Comparison of ENCODE assay signal across 9 cellular contexts in genomic region chr5:150503977-150504620, GRCh38. TPM values are rescaled to one million over a fixed set of nuclear protein-coding genes. Genes with fewer than 3 reads are reported as not detected.
DNase-seq lines count a peak whose midpoint lies in the region; ATAC-seq and TF ChIP-seq lines count a peak whose summit lies in the region.
"Had no signal": no experiment of that assay in that cellular context is flagged by ENCODE, and none has a peak within 500 bp of the region (broad histone marks: within the 10 kb centered on the region; RNA-seq: fewer than 3 reads in every experiment).

No MANE protein-coding gene starts in this region.

- H3K27ac ChIP-seq in ascending aorta: peak overlapping the region; percentile 86 to 91
- H3K27ac ChIP-seq in skeletal muscle tissue (ENCODE audit: low read depth, low read length): peak overlapping the region; percentile 83

- H3K36me3 ChIP-seq in ascending aorta (no peaks in the 10 kb centered on the region), skeletal muscle tissue (ENCODE audit: control insufficient read depth in 3 of 3, insufficient read depth in 3 of 3, low read length in 3 of 3) (no peaks in the 10 kb centered on the region)

- H3K4me1 ChIP-seq in ascending aorta: peaks cover 25 to 94% of the 10 kb centered on the region in 2 donors
- H3K4me1 ChIP-seq in skeletal muscle tissue (ENCODE audit: control insufficient read depth in 3 of 3, insufficient read depth in 3 of 3, low read length in 3 of 3): peaks cover 97 to 100% (median 99%) of the 10 kb centered on the region in 3 donors

- H3K9ac ChIP-seq in skeletal muscle tissue (ENCODE audit: low read depth in 1 of 3, low read length in 3 of 3): peak overlapping the region; percentile 35 to 74 (median 54)

- H3K9me3 Mint-ChIP-seq in activated CD8-positive, alpha-beta memory T cell treated with anti-CD3 and anti-CD28 coated beads, Interleukin-2, amount 10 ng/mL, durations not matched to agents 7 days and 5 days (ENCODE audit: low read depth): no peaks in the 10 kb centered on the region

- CTCF ChIA-PET in activated CD8-positive, alpha-beta memory T cell treated with anti-CD3 and anti-CD28 coated beads, Interleukin-2, amount 10 ng/mL, durations not matched to agents 7 days and 5 days (lab: Charles Lee): no interaction called here

- TF ChIP-seq EP300 in Ishikawa (IDR thresholded peaks at IDR 0.05; ENCODE audit: borderline replicate concordance): peak; percentile 99

- in situ Hi-C loops in G401 (cut with HindIII; ENCODE audit: low sequenced_read_pairs): no loop called here

- H3K4me3 Mint-ChIP-seq in activated CD8-positive, alpha-beta memory T cell treated with anti-CD3 and anti-CD28 coated beads, Interleukin-2, amount 10 ng/mL, durations not matched to agents 7 days and 5 days: no peak overlapping the region

- H3K27ac Mint-ChIP-seq in activated CD8-positive, alpha-beta memory T cell treated with anti-CD3 and anti-CD28 coated beads, Interleukin-2, amount 10 ng/mL, durations not matched to agents 7 days and 5 days: no peak overlapping the region

- DNase-seq in ascending aorta (ENCODE audit: low spot score in 2 of 2) (no peak), hippocampal formation (lab: John Stamatoyannopoulos, UW) (peak; percentile 44 to 60), G401 (ENCODE audit: low spot score) (no peak)
- DNase-seq in activated CD8-positive, alpha-beta memory T cell treated with anti-CD3 and anti-CD28 coated beads, Interleukin-2, amount 10 ng/mL, durations not matched to agents 7 days and 5 days: no peak
- DNase-seq: T-helper 1 cell had no signal

- ATAC-seq in HG02870 (IDR thresholded peaks at IDR 0.05; ENCODE audit: unreplicated experiment): no peak
- no peak for ATAC-seq in GM19328 (IDR thresholded peaks at IDR 0.05; ENCODE audit: unreplicated experiment)
- no peak for ATAC-seq in activated CD8-positive, alpha-beta memory T cell treated with anti-CD3 and anti-CD28 coated beads, Interleukin-2, amount 10 ng/mL, durations not matched to agents 7 days and 5 days

- no peak for TF ChIP-seq CTCF in ascending aorta (IDR thresholded peaks at IDR 0.05)

- intact Hi-C loops in ascending aorta (cut with DNase I): loop anchor here (5.0 kb wide), 1 partner anchor 43 kb away; no protein-coding TSS in a partner anchor

- H3K4me3 ChIP-seq in ascending aorta (no peak overlapping the region), skeletal muscle tissue (ENCODE audit: low read length in 3 of 3) (peak overlapping the region in 1 of 3 donors; percentile 36)

- H3K27me3 Mint-ChIP-seq in activated CD8-positive, alpha-beta memory T cell treated with anti-CD3 and anti-CD28 coated beads, Interleukin-2, amount 10 ng/mL, durations not matched to agents 7 days and 5 days: no peaks in the 10 kb centered on the region

- no peaks in the 10 kb centered on the region for H3K9me3 ChIP-seq in ascending aorta
- H3K9me3 ChIP-seq in skeletal muscle tissue (ENCODE audit: control insufficient read depth in 3 of 3, low read length in 3 of 3): no peaks in the 10 kb centered on the region

- peak; percentile 30; the same call in 1 of the 2 replicates for TF ChIP-seq RAD21 in Ishikawa (IDR thresholded peaks at IDR 0.05; ENCODE audit: low read depth)

- H3K27me3 ChIP-seq in ascending aorta (no peaks in the 10 kb centered on the region), skeletal muscle tissue (ENCODE audit: control insufficient read depth in 3 of 3, insufficient read depth in 3 of 3, low read length in 3 of 3) (no peaks in the 10 kb centered on the region)

- no peaks in the 10 kb centered on the region for H3K36me3 Mint-ChIP-seq in activated CD8-positive, alpha-beta memory T cell treated with anti-CD3 and anti-CD28 coated beads, Interleukin-2, amount 10 ng/mL, durations not matched to agents 7 days and 5 days

- no peaks in the 10 kb centered on the region for H3K4me1 Mint-ChIP-seq in activated CD8-positive, alpha-beta memory T cell treated with anti-CD3 and anti-CD28 coated beads, Interleukin-2, amount 10 ng/mL, durations not matched to agents 7 days and 5 days

TF ChIP-seq in Ishikawa, 13 proteins besides CTCF, POLR2A, EP300 and RAD21:
- TF ChIP-seq CREB1 (IDR thresholded peaks at IDR 0.05; ENCODE audit: low read depth): 0 out of 2 replicates have a peak, but pooled peaks have one; percentile 13
- no peak for TF ChIP-seq REST (IDR thresholded peaks at IDR 0.05; ENCODE audit: low read depth)
- no peak for TF ChIP-seq TAF1 (IDR thresholded peaks at IDR 0.05; ENCODE audit: low read depth)
- peak; percentile 97 for TF ChIP-seq NFIC (IDR thresholded peaks at IDR 0.05)
- TF ChIP-seq YY1 (IDR thresholded peaks at IDR 0.05; ENCODE audit: low read depth): no peak
- peak; percentile 99 for TF ChIP-seq TEAD4 (IDR thresholded peaks at IDR 0.05)
- TF ChIP-seq ZBTB7A (IDR thresholded peaks at IDR 0.05; ENCODE audit: low read depth): no peak
- TF ChIP-seq, protein P1, sequence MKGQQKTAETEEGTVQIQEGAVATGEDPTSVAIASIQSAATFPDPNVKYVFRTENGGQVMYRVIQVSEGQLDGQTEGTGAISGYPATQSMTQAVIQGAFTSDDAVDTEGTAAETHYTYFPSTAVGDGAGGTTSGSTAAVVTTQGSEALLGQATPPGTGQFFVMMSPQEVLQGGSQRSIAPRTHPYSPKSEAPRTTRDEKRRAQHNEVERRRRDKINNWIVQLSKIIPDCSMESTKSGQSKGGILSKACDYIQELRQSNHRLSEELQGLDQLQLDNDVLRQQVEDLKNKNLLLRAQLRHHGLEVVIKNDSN (IDR thresholded peaks at IDR 0.05): no peak
- TF ChIP-seq, protein P2, sequence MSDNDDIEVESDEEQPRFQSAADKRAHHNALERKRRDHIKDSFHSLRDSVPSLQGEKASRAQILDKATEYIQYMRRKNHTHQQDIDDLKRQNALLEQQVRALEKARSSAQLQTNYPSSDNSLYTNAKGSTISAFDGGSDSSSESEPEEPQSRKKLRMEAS (IDR thresholded peaks at IDR 0.05): peak; percentile 9; the same call in 1 of the 2 replicates
- no peak for TF ChIP-seq EGR1 (IDR thresholded peaks at IDR 0.05)
- peak; percentile 98 for TF ChIP-seq TCF12 (IDR thresholded peaks at IDR 0.05; ENCODE audit: low read depth)
- peak; percentile 96 for TF ChIP-seq FOXM1 (IDR thresholded peaks at IDR 0.05; ENCODE audit: borderline replicate concordance, low read depth)
- 0 out of 2 replicates have a peak, but pooled peaks have one; percentile 19 for TF ChIP-seq CEBPB (IDR thresholded peaks at IDR 0.05)

RNA-seq across cellular contexts. Expression of gene NDST1, which starts 3.8 kb away (rescaled TPM):
- total RNA-seq in ascending aorta: 71.5 TPM
- 19.3 TPM for total RNA-seq in skeletal muscle tissue
- total RNA-seq in G401 (2014; rRNA removed; shearing (Covaris generic)): 68.1 and 76.0 TPM in 2 replicates
- total RNA-seq in activated CD8-positive, alpha-beta memory T cell treated with anti-CD3 and anti-CD28 coated beads, Interleukin-2, amount 10 ng/mL, durations not matched to agents 7 days and 5 days: under 1 TPM; 0.58 to 0.68 TPM

RNA-seq across cellular contexts. Expression of gene RPS14, which starts 54.6 kb away (rescaled TPM):
- total RNA-seq in ascending aorta (1,928 TPM), skeletal muscle tissue (6,829 TPM)
- 3,973 and 5,195 TPM in 2 replicates for total RNA-seq in G401 (2014; rRNA removed; shearing (Covaris generic))
- total RNA-seq in activated CD8-positive, alpha-beta memory T cell treated with anti-CD3 and anti-CD28 coated beads, Interleukin-2, amount 10 ng/mL, durations not matched to agents 7 days and 5 days: 1,000 to 10,000 TPM; 1,980 to 2,218 TPM

Comparison
In these comparisons a context has a peak if more than half of its experiments do, and no peak if none do; other contexts are left out.
1. DNase-seq: peak in hippocampal formation (2 of 2); none in ascending aorta (0 of 2), G401 (single experiment) and activated CD8-positive, alpha-beta memory T cell treated with anti-CD3 and anti-CD28 coated beads, Interleukin-2, amount 10 ng/mL, durations not matched to agents 7 days and 5 days (single experiment).
2. RNA of gene NDST1, which starts 3.8 kb away (total RNA-seq): 68.1 to 76.0 TPM in G401, 71.5 TPM in ascending aorta (single experiment) and 19.3 TPM in skeletal muscle tissue (single experiment); 0.58 to 0.68 TPM in activated CD8-positive, alpha-beta memory T cell treated with anti-CD3 and anti-CD28 coated beads, Interleukin-2, amount 10 ng/mL, durations not matched to agents 7 days and 5 days; every median in the first group is over 10 times any median in the second.